ENCODE assay signal across 7 cellular contexts in the genomic region with DNA sequence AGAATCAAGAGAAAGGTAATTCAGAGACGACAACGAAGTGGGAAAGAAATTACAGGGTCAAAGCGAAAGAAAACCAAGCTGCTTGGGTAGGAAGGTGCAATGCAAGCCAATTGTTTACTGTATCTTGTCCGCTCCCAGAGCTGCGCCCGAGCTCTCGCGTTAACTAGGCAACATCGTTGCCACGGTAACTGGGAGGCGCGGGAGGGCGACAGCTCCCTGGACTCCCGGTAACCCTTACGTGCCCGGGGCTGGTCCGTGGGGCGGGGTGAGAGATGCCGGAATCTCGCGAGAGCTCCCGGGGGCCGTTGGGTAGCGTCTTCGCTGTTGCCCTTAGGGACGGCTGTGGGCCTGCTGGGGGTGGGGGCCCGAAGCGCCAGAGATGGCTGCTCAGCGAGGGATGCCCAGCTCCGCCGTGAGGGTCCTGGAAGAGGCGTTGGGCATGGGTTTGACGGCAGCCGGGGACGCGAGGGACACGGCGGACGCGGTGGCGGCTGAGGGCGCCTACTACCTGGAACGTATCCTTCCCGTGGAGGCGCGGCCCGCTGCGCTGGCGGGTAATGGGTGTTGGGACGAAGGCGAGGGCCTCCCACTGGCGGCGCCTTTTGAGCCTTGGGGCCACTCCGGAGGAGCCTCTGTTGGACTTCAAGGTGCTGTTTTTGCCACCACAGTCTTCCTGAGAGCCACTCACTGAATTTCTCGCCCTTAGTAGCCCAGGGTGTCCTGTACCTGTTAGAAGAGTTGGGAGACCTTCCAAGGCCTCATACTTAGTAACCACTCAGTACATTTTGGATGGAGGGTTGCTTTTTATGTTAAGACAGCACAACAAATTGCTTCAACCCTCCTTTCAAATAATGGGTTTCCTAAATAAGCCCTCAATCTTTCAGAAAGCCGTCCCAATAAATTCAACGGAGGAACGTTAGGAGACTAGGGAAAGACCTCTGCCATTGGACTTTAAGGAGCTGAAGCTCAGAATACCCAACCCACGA.
DNase-seq lines count a peak whose midpoint lies in the region; ATAC-seq lines count a peak whose summit lies in the region.

A gene (plus strand): TSS at position 360 of the 986 bp plus-strand sequence.

- H3K27me3 Mint-ChIP-seq in central memory CD8-positive, alpha-beta T cell = no peaks in the 10 kb centered on the region

- H3K9me3 Mint-ChIP-seq in central memory CD8-positive, alpha-beta T cell = no peaks in the 10 kb centered on the region

- peak within 1 kb of the TSS; percentile 87 for H3K27ac Mint-ChIP-seq in central memory CD8-positive, alpha-beta T cell (ENCODE audit: low read depth)

- peak; percentile 94 for DNase-seq in NCI-H2107 (lab: John Stamatoyannopoulos, UW)
- peak; percentile 93 to 95 (median 94) for DNase-seq in activated CD4-positive, CD25-positive, alpha-beta regulatory T cell (lab: John Stamatoyannopoulos, UW)
- DNase-seq in central memory CD8-positive, alpha-beta T cell (ENCODE audit: low spot score in 2 of 2) = peak; percentile 89 to 92
- peak; percentile 95 for DNase-seq in inferior parietal cortex (ENCODE audit: extremely low spot score)
- DNase-seq in smooth muscle cell of the brain vasculature (ENCODE audit: low read depth, low spot score) = peak; percentile 93

- peak within 1 kb of the TSS; percentile 95 for H3K4me3 Mint-ChIP-seq in central memory CD8-positive, alpha-beta T cell

- H3K4me1 Mint-ChIP-seq in central memory CD8-positive, alpha-beta T cell = peaks cover 33% of the 10 kb centered on the region

- peaks cover 11% of the 10 kb centered on the region for H3K36me3 Mint-ChIP-seq in central memory CD8-positive, alpha-beta T cell (ENCODE audit: insufficient read depth)

- peak; percentile 99 for ATAC-seq in GM18508 (IDR thresholded peaks at IDR 0.05; ENCODE audit: insufficient read depth, unreplicated experiment)
- peak; percentile 100 for ATAC-seq in HG02970 (IDR thresholded peaks at IDR 0.05; ENCODE audit: low FRiP score, unreplicated experiment)
- peak; percentile 98 for ATAC-seq in central memory CD8-positive, alpha-beta T cell (replicated peaks; ENCODE audit: extremely low read depth, poor library complexity, severe bottlenecking)

Comparison
In these comparisons a context has a peak if more than half of its experiments do, and no peak if none do; other contexts are left out.
1. Peak in every context shown above with its lines: DNase-seq and ATAC-seq.